ENCODE assay signal across 12 cellular contexts in genomic region chr3:123521179-123521969, GRCh38.
DNase-seq lines count a peak whose midpoint lies in the region; ATAC-seq, FAIRE-seq and TF ChIP-seq lines count a peak whose summit lies in the region.
"Had no signal": no experiment of that assay in that cellular context is flagged by ENCODE, and none has a peak within 500 bp of the region (broad histone marks: within the 10 kb centered on the region; RNA-seq: fewer than 3 reads in every experiment).

No MANE protein-coding gene starts in this region.

- H2BK15ac ChIP-seq in IMR-90 (ENCODE audit: low read depth, low read length), result no peak overlapping the region

- no peaks in the 10 kb centered on the region for H3F3A ChIP-seq in GM23338 (replicated peaks; ENCODE audit: low read depth)

- H3K4me1 ChIP-seq in CD4-positive, alpha-beta memory T cell (ENCODE audit: insufficient read depth, low read length), result peaks cover 65% of the 10 kb centered on the region
- no peaks in the 10 kb centered on the region for H3K4me1 ChIP-seq in IMR-90 (ENCODE audit: control insufficient read depth, insufficient read depth, low read length)
- H3K4me1 ChIP-seq in GM23338 (ENCODE audit: insufficient read depth), result no peaks in the 10 kb centered on the region

- TF ChIP-seq POLR2A in IMR-90 (IDR thresholded peaks at IDR 0.05; ENCODE audit: low read depth, low read length) (no peak), GM12891 (IDR thresholded peaks at IDR 0.05; ENCODE audit: low read depth, low read length) (no peak)

- H3K9me2 ChIP-seq in GM23338 (ENCODE audit: insufficient read depth), result no peaks in the 10 kb centered on the region

- FAIRE-seq in GM12891 (lab: Jason Lieb, UNC), result no peak
- FAIRE-seq: D721Med had no signal

- no peak overlapping the region for H3K27ac ChIP-seq in CD4-positive, alpha-beta memory T cell (ENCODE audit: low read depth, low read length)
- H3K27ac ChIP-seq in IMR-90 (ENCODE audit: insufficient read depth, low read length) (no peak overlapping the region), GM23338 (ENCODE audit: low read depth) (no peak overlapping the region)

- ATAC-seq in IMR-90 (ENCODE audit: low read depth) (peak; percentile 35), left colon (peak; percentile 32), GM23338 (no peak)
- ATAC-seq: activated CD4-positive, alpha-beta T cell treated with anti-CD3 and anti-CD28 coated beads for 36 hours had no signal

- H3K27ac Mint-ChIP-seq in CD4-positive, alpha-beta memory T cell, result peak overlapping the region; percentile 17 to 90 (median 66)
- no peak overlapping the region for H3K27ac Mint-ChIP-seq in GM23338
- H3K27ac Mint-ChIP-seq: activated CD4-positive, alpha-beta T cell treated with anti-CD3 and anti-CD28 coated beads for 36 hours had no signal

- no peak overlapping the region for H2BK5ac ChIP-seq in IMR-90 (ENCODE audit: low read depth, low read length, poor library complexity, severe bottlenecking)

- no peak overlapping the region for H3K23ac ChIP-seq in IMR-90 (ENCODE audit: low read depth, low read length)

- intact Hi-C loops in CD4-positive, alpha-beta memory T cell (cut with micrococcal nuclease), result no loop called here
- intact Hi-C loops in IMR-90 (cut with micrococcal nuclease), result no loop called here
- intact Hi-C loops in left colon (cut with DNase I, micrococcal nuclease), result no loop called here

- peaks cover 0 to 11% of the 10 kb centered on the region in 2 experiments; a peak in 3 of 4 replicates for H3K79me1 ChIP-seq in IMR-90 (ENCODE audit: low read depth in 1 of 2, low read length in 2 of 2)

- no peak overlapping the region for H3K9ac ChIP-seq in IMR-90 (ENCODE audit: low read depth, low read length)

- H3K18ac ChIP-seq in IMR-90 (ENCODE audit: low read depth, low read length), result no peak overlapping the region

- H3K36me3 ChIP-seq in CD4-positive, alpha-beta memory T cell (ENCODE audit: insufficient read depth, low read length), result no peaks in the 10 kb centered on the region
- peaks cover 5% of the 10 kb centered on the region for H3K36me3 ChIP-seq in IMR-90 (ENCODE audit: control insufficient read depth, insufficient read depth, low read length)
- H3K36me3 ChIP-seq in GM23338 (ENCODE audit: insufficient read depth), result no peaks in the 10 kb centered on the region

- H3K27me3 Mint-ChIP-seq in CD4-positive, alpha-beta memory T cell, result no peaks in the 10 kb centered on the region
- no peaks in the 10 kb centered on the region for H3K27me3 Mint-ChIP-seq in GM23338 (ENCODE audit: insufficient read depth, low read depth, poor library complexity)
- H3K27me3 Mint-ChIP-seq: activated CD4-positive, alpha-beta T cell treated with anti-CD3 and anti-CD28 coated beads for 36 hours; activated naive CD4-positive, alpha-beta T cell treated with anti-CD3 and anti-CD28 coated beads, Interleukin-2, amount 10 ng/mL, durations not matched to agents 7 days and 5 days had no signal

- H3K4me1 Mint-ChIP-seq in CD4-positive, alpha-beta memory T cell, result peaks cover 41 to 64% (median 52%) of the 10 kb centered on the region in 4 donors
- H3K4me1 Mint-ChIP-seq in GM23338, result no peaks in the 10 kb centered on the region

- no peak overlapping the region for H3K4ac ChIP-seq in IMR-90 (ENCODE audit: low read depth, low read length)

- H3K14ac ChIP-seq in IMR-90 (replicated peaks; ENCODE audit: low read depth, low read length), result no peak overlapping the region

- H3K4me3 ChIP-seq in CD4-positive, alpha-beta memory T cell (ENCODE audit: low read length in 2 of 2), result no peak overlapping the region
- H3K4me3 ChIP-seq in IMR-90 (ENCODE audit: insufficient read depth, low read depth, low read length) (no peak overlapping the region), GM23338 (no peak overlapping the region)

- peak overlapping the region in 7 of 8 donors; percentile 15 to 72 (median 42) for H3K4me3 Mint-ChIP-seq in CD4-positive, alpha-beta memory T cell
- H3K4me3 Mint-ChIP-seq in GM23338, result no peak overlapping the region
- H3K4me3 Mint-ChIP-seq: activated CD4-positive, alpha-beta T cell treated with anti-CD3 and anti-CD28 coated beads for 36 hours; activated naive CD4-positive, alpha-beta T cell treated with anti-CD3 and anti-CD28 coated beads, Interleukin-2, amount 10 ng/mL, durations not matched to agents 7 days and 5 days had no signal

- H3K36me3 Mint-ChIP-seq in CD4-positive, alpha-beta memory T cell, result peaks cover 11 to 32% of the 10 kb centered on the region in 2 donors
- H3K36me3 Mint-ChIP-seq in GM23338 (ENCODE audit: low read depth), result no peaks in the 10 kb centered on the region

- no peaks in the 10 kb centered on the region for H3K9me3 ChIP-seq in CD4-positive, alpha-beta memory T cell (ENCODE audit: control insufficient read depth in 1 of 2, low read length in 2 of 2)
- H3K9me3 ChIP-seq in IMR-90 (ENCODE audit: control insufficient read depth, insufficient read depth, low read length), result no peaks in the 10 kb centered on the region

- no peak overlapping the region; the same call in 1 of the 2 replicates for H2BK120ac ChIP-seq in IMR-90 (ENCODE audit: low read depth, low read length)

- in situ Hi-C loops in IMR-90 (cut with MboI; ENCODE audit: low sequenced_read_pairs), result no loop called here

- H2BK20ac ChIP-seq in IMR-90 (ENCODE audit: low read depth, low read length), result 0 out of 2 replicates have a peak overlapping the region, but pooled peaks have one; percentile 14

- H3K4me2 ChIP-seq in IMR-90 (ENCODE audit: low read depth, low read length) (no peak overlapping the region), GM23338 (no peak overlapping the region)

- POLR2A ChIA-PET in CD4-positive, alpha-beta memory T cell (lab: Charles Lee; ENCODE audit: partially characterized antibody), result no interaction called here
- POLR2A ChIA-PET in IMR-90 (lab: Charles Lee; ENCODE audit: unreplicated experiment), result no interaction called here

- H3K79me2 ChIP-seq in GM23338 (replicated peaks; ENCODE audit: insufficient read depth), result no peaks in the 10 kb centered on the region

- peaks cover 4% of the 10 kb centered on the region; the same call in 1 of the 2 replicates for H3K9me1 ChIP-seq in IMR-90 (ENCODE audit: insufficient read depth, low read length)

- TF ChIP-seq RAD21 in IMR-90 (IDR thresholded peaks at IDR 0.05; ENCODE audit: low read length), result no peak

- no peak overlapping the region for H2AFZ ChIP-seq in IMR-90 (replicated peaks; ENCODE audit: low read length, poor library complexity)
- H2AFZ ChIP-seq in GM23338, result no peak overlapping the region

- H4K5ac ChIP-seq in IMR-90 (ENCODE audit: low read depth, low read length), result no peak overlapping the region

- no peak overlapping the region for H3K56ac ChIP-seq in IMR-90 (ENCODE audit: extremely low read depth, insufficient read depth, low read length)

- H3K27me3 ChIP-seq in CD4-positive, alpha-beta memory T cell (ENCODE audit: insufficient read depth, low read length), result no peaks in the 10 kb centered on the region
- no peaks in the 10 kb centered on the region for H3K27me3 ChIP-seq in IMR-90 (ENCODE audit: control insufficient read depth, insufficient read depth, low read length)
- H3K27me3 ChIP-seq in GM23338 (ENCODE audit: insufficient read depth), result no peaks in the 10 kb centered on the region

- CTCF ChIA-PET in CD4-positive, alpha-beta memory T cell (lab: Charles Lee; ENCODE audit: partially characterized antibody), result interaction anchor here (1.3 kb wide), 1 partner anchor 30 kb away, joined by 3 read pairs; no protein-coding TSS in a partner anchor
- CTCF ChIA-PET in IMR-90 (lab: Yijun Ruan, JAX), result no interaction called here

- no peaks in the 10 kb centered on the region for H3K9me3 Mint-ChIP-seq in CD4-positive, alpha-beta memory T cell
- no peaks in the 10 kb centered on the region for H3K9me3 Mint-ChIP-seq in GM23338
- H3K9me3 Mint-ChIP-seq: activated naive CD4-positive, alpha-beta T cell treated with anti-CD3 and anti-CD28 coated beads, Interleukin-2, amount 10 ng/mL, durations not matched to agents 7 days and 5 days had no signal

- no peak overlapping the region for H2AK5ac ChIP-seq in IMR-90 (ENCODE audit: low read depth, low read length)

- DNase-seq in CD4-positive, alpha-beta memory T cell, result peak in 4 of 5 donors; percentile 17 to 29 (median 23)
- DNase-seq in IMR-90, result peak; percentile 54
- peak; percentile 51 for DNase-seq in astrocyte of the hippocampus (ENCODE audit: low read depth, low spot score)
- no peak for DNase-seq in left colon
- no peak for DNase-seq in NCI-H2171 treated with DMSO at 0.1 percent for 48 hours (lab: John Stamatoyannopoulos, UW)
- DNase-seq in GM23338 (ENCODE audit: low spot score), result no peak
- no peak for DNase-seq in GM12891 (ENCODE audit: insufficient read length, low spot score)
- no peak for DNase-seq in stimulated activated CD4-positive, alpha-beta T cell treated with anti-CD3 and anti-CD28 coated beads, Interleukin-4, amount 100 ng/mL, for 4 hours
- DNase-seq: activated CD4-positive, alpha-beta T cell treated with anti-CD3 and anti-CD28 coated beads for 36 hours; activated naive CD4-positive, alpha-beta T cell treated with anti-CD3 and anti-CD28 coated beads, Interleukin-2, amount 10 ng/mL, durations not matched to agents 7 days and 5 days; NCI-H69 had no signal

- no peak for TF ChIP-seq CTCF in IMR-90 (conservative IDR thresholded peaks at IDR 0.05; ENCODE audit: low read depth, low read length)
- no peak for TF ChIP-seq CTCF in GM23338 (conservative IDR thresholded peaks at IDR 0.05; ENCODE audit: low read depth in 2 of 2)

- H4K8ac ChIP-seq in IMR-90 (ENCODE audit: low read depth in 2 of 2, low read length in 2 of 2), result no peak overlapping the region

- no CpG with 5 or more reads among the region's 3 CpGs for WGBS in IMR-90 (ENCODE audit: extremely low coverage in 2 of 2, insufficient read length in 1 of 2), 2 experiments

- no TSS peak for BruUV-seq in IMR-90 (replicated peaks; lab: Mats Ljungman, UMichigan)

- dilution Hi-C loops in IMR-90 (cut with HindIII; ENCODE audit: low sequenced_read_pairs, unreplicated experiment), result no loop called here

- H4K20me1 ChIP-seq in IMR-90 (ENCODE audit: insufficient read depth, low read length) (no peaks in the 10 kb centered on the region), GM23338 (replicated peaks; ENCODE audit: insufficient read depth) (peaks cover 5% of the 10 kb centered on the region; the same call in 1 of the 2 replicates)

- H4K91ac ChIP-seq in IMR-90 (ENCODE audit: insufficient read depth, low read depth, low read length), result no peak overlapping the region

- no peak overlapping the region for H2AK9ac ChIP-seq in IMR-90 (replicated peaks; ENCODE audit: low read depth, low read length, poor library complexity)

TF ChIP-seq in IMR-90, 13 proteins besides CTCF, POLR2A, EP300 and RAD21 (continues in another document):
- TF ChIP-seq RFX5 (IDR thresholded peaks at IDR 0.05; ENCODE audit: low read depth, low read length), result no peak
- no peak for TF ChIP-seq RCOR1 (IDR thresholded peaks at IDR 0.05; ENCODE audit: insufficient replicate concordance, low read length)

TF ChIP-seq in GM23338, 12 proteins besides CTCF, POLR2A, EP300 and RAD21:
- no peak for TF ChIP-seq JUNB (IDR thresholded peaks at IDR 0.05; ENCODE audit: unreplicated experiment)
- no peak for TF ChIP-seq STAT1 (IDR thresholded peaks at IDR 0.05; ENCODE audit: unreplicated experiment)
- no peak for TF ChIP-seq EZH2 (IDR thresholded peaks at IDR 0.05; ENCODE audit: low read depth, unreplicated experiment)

TF ChIP-seq in GM12891, 5 proteins besides CTCF, POLR2A, EP300 and RAD21 (continues in another document):
- no peak for TF ChIP-seq TAF1 (IDR thresholded peaks at IDR 0.05; ENCODE audit: low read depth, low read length)
- TF ChIP-seq POLR2AphosphoS5 (IDR thresholded peaks at IDR 0.05; ENCODE audit: low read depth, low read length), result no peak
- no peak for TF ChIP-seq PAX5 (IDR thresholded peaks at IDR 0.05; ENCODE audit: insufficient read depth, low read length, severe bottlenecking)

Comparison
In these comparisons a context has a peak if more than half of its experiments do, and no peak if none do; other contexts are left out.
1. DNase-seq: peak in CD4-positive, alpha-beta memory T cell (4 of 5), IMR-90 (single experiment) and astrocyte of the hippocampus (single experiment); none in left colon (0 of 2), NCI-H2171 treated with DMSO at 0.1 percent for 48 hours (single experiment), GM23338 (single experiment), GM12891 (single experiment) and stimulated activated CD4-positive, alpha-beta T cell treated with anti-CD3 and anti-CD28 coated beads, Interleukin-4, amount 100 ng/mL, for 4 hours (0 of 2).